ENCODE assay signal across 9 cellular contexts in genomic region chr15:74616996-74617395, GRCh38. TPM values are rescaled to one million over a fixed set of nuclear protein-coding genes. Genes with fewer than 3 reads are reported as not detected.
DNase-seq lines count a peak whose midpoint lies in the region; ATAC-seq, FAIRE-seq and TF ChIP-seq lines count a peak whose summit lies in the region.
"Had no signal": no experiment of that assay in that cellular context is flagged by ENCODE, and none has a peak within 500 bp of the region (broad histone marks: within the 10 kb centered on the region; RNA-seq: fewer than 3 reads in every experiment).

No MANE protein-coding gene starts in this region.

- no peaks in the 10 kb centered on the region for H3K9me3 Mint-ChIP-seq in CD4-positive, alpha-beta memory T cell

- no peak overlapping the region for H2BK12ac ChIP-seq in H1 (ENCODE audit: low read depth, low read length)

- H2BK120ac ChIP-seq in H1 (replicated peaks; ENCODE audit: low read depth, low read length) = no peak overlapping the region

- no peak overlapping the region for H2BK20ac ChIP-seq in H1 (ENCODE audit: low read length)

- H3K27ac ChIP-seq in CD4-positive, alpha-beta memory T cell (ENCODE audit: low read depth, low read length) = peak overlapping the region; percentile 99
- no peak overlapping the region for H3K27ac ChIP-seq in H1 (ENCODE audit: low read depth, low read length)
- H3K27ac ChIP-seq in osteoblast (ENCODE audit: low read depth, low read length) = peak overlapping the region; percentile 88

- H3K18ac ChIP-seq in H1 (ENCODE audit: extremely low read depth, low read length) = no peak overlapping the region

- no peak for ATAC-seq in HG02588 (IDR thresholded peaks at IDR 0.05; ENCODE audit: unreplicated experiment)

- no peak overlapping the region for H3K23ac ChIP-seq in H1 (ENCODE audit: insufficient read length)

- H3K4me3 ChIP-seq in CD4-positive, alpha-beta memory T cell (ENCODE audit: low read length in 2 of 2) = peak overlapping the region; percentile 98 to 100
- H3K4me3 ChIP-seq in H1 (ENCODE audit: extremely low read depth in 1 of 4, insufficient read depth in 2 of 4, low read depth in 3 of 4, low read length in 4 of 4) (peak overlapping the region in 2 of 4 experiments; percentile 80; a peak in 3 of 8 replicates), osteoblast (ENCODE audit: insufficient read depth, low read length) (peak overlapping the region; percentile 87)

- peaks cover 35% of the 10 kb centered on the region for H3K36me3 ChIP-seq in CD4-positive, alpha-beta memory T cell (ENCODE audit: insufficient read depth, low read length)
- peaks cover 7 to 15% (median 9%) of the 10 kb centered on the region in 4 experiments; a peak in 6 of 8 replicates for H3K36me3 ChIP-seq in H1 (ENCODE audit: control insufficient read depth in 2 of 4, insufficient read depth in 4 of 4, low read length in 3 of 4)
- H3K36me3 ChIP-seq in osteoblast (ENCODE audit: insufficient read depth, low read length) = peaks cover 30% of the 10 kb centered on the region

- H4K8ac ChIP-seq in H1 (ENCODE audit: extremely low read depth, insufficient read depth, low read length) = no peak overlapping the region

- H3K27me3 ChIP-seq in CD4-positive, alpha-beta memory T cell (ENCODE audit: insufficient read depth, low read length) = no peaks in the 10 kb centered on the region
- H3K27me3 ChIP-seq in H1 (replicated peaks in 1 of 4; ENCODE audit: control insufficient read depth in 3 of 4, extremely low read depth in 1 of 4, insufficient read depth in 3 of 4, low read length in 3 of 4) (peaks cover 0 to 11% (median 7%) of the 10 kb centered on the region in 4 experiments; a peak in 4 of 7 replicates), osteoblast (ENCODE audit: insufficient read depth, low read length) (peaks cover 4% of the 10 kb centered on the region)

- no peak for TF ChIP-seq POLR2A in H1 (IDR thresholded peaks at IDR 0.05; ENCODE audit: control extremely low read depth in 1 of 2, low read depth in 2 of 2, low read length in 2 of 2)

- H3K4me2 ChIP-seq in H1 (ENCODE audit: insufficient read depth in 1 of 2, low read depth in 2 of 2, low read length in 2 of 2) (peak overlapping the region; percentile 88 to 92), osteoblast (ENCODE audit: insufficient read depth, low read length) (peak overlapping the region; percentile 85)

- H3K14ac ChIP-seq in H1 (ENCODE audit: insufficient read length) = no peak overlapping the region

- H2AK5ac ChIP-seq in H1 (ENCODE audit: low read depth, low read length) = no peak overlapping the region

- intact Hi-C loops in CD4-positive, alpha-beta memory T cell (cut with micrococcal nuclease) = loop anchor here (5.0 kb wide), 2 partner anchors 170 to 585 kb away; partner anchors contain the start of gene C15orf39

- no peak overlapping the region for H2AFZ ChIP-seq in H1 (ENCODE audit: low read length)
- H2AFZ ChIP-seq in osteoblast (ENCODE audit: low read length) = no peak overlapping the region

- peaks cover 17 to 56% of the 10 kb centered on the region in 2 donors for H3K36me3 Mint-ChIP-seq in CD4-positive, alpha-beta memory T cell

- H4K20me1 ChIP-seq in H1 (replicated peaks in 1 of 2; ENCODE audit: control insufficient read depth in 1 of 2, insufficient read depth in 2 of 2, low read length in 2 of 2) (peaks cover 23 to 48% of the 10 kb centered on the region in 2 experiments), osteoblast (ENCODE audit: insufficient read depth, low read length) (peaks cover 54% of the 10 kb centered on the region)

- H3K4me1 ChIP-seq in CD4-positive, alpha-beta memory T cell (ENCODE audit: insufficient read depth, low read length) = peaks cover 47% of the 10 kb centered on the region
- H3K4me1 ChIP-seq in H1 (replicated peaks in 1 of 4; ENCODE audit: control insufficient read depth in 3 of 4, insufficient read depth in 4 of 4, low read length in 3 of 4) (peaks cover 0 to 5% (median 2%) of the 10 kb centered on the region in 4 experiments; a peak in 5 of 7 replicates), osteoblast (ENCODE audit: insufficient read depth, low read length) (peaks cover 21% of the 10 kb centered on the region)

- H3K56ac ChIP-seq in H1 (replicated peaks; ENCODE audit: insufficient read length, low read depth, low read length) = no peak overlapping the region

- no peak overlapping the region for H4K5ac ChIP-seq in H1 (ENCODE audit: insufficient read length, low read depth, low read length)

- no peak for FAIRE-seq in H1 (lab: Jason Lieb, UNC)

- H3K27ac Mint-ChIP-seq in CD4-positive, alpha-beta memory T cell = peak overlapping the region; percentile 94 to 98 (median 97)

- no peak overlapping the region; a peak in 1 of 7 replicates for H3K9ac ChIP-seq in H1 (replicated peaks in 1 of 4; ENCODE audit: extremely low read depth in 1 of 4, low read depth in 3 of 4, low read length in 3 of 4)

- H3K4ac ChIP-seq in H1 (replicated peaks; ENCODE audit: insufficient read length, low read depth, low read length) = no peak overlapping the region

- H2BK15ac ChIP-seq in H1 (ENCODE audit: low read length) = no peak overlapping the region

- H3K79me2 ChIP-seq in H1 (ENCODE audit: control insufficient read depth in 1 of 2, insufficient read depth in 2 of 2, low read length in 2 of 2) (peaks cover 14 to 43% of the 10 kb centered on the region in 2 experiments), osteoblast (ENCODE audit: insufficient read depth, low read length) (peaks cover 68% of the 10 kb centered on the region)

- H3K4me1 Mint-ChIP-seq in CD4-positive, alpha-beta memory T cell = peaks cover 36 to 66% (median 40%) of the 10 kb centered on the region in 4 donors

- TF ChIP-seq RAD21 in H1 (IDR thresholded peaks at IDR 0.05 in 1 of 2, conservative IDR thresholded peaks at IDR 0.05 in 1 of 2; ENCODE audit: low read depth in 2 of 2, low read length in 2 of 2) = no peak

- DNase-seq in CD4-positive, alpha-beta memory T cell = peak in 1 of 5 donors; percentile 43
- DNase-seq in OCI-M1 (lab: John Stamatoyannopoulos, UW) (peak; percentile 16), H1 (ENCODE audit: low read depth in 1 of 2, low spot score in 2 of 2) (no peak), osteoblast (ENCODE audit: insufficient read length, low spot score, missing footprints) (peak; percentile 77), LoVo (ENCODE audit: low spot score) (no peak), occipital lobe (lab: John Stamatoyannopoulos, UW) (no peak)
- no peak for DNase-seq in stimulated activated CD4-positive, alpha-beta T cell treated with anti-CD3 and anti-CD28 coated beads, Interleukin-12 subunit alpha, Interleukin-12 subunit beta, amount 100 ng/mL, for 4 hours
- DNase-seq: NCI-H748 treated with DMSO at 0.1 percent for 48 hours had no signal

- H3K27me3 Mint-ChIP-seq in CD4-positive, alpha-beta memory T cell = no peaks in the 10 kb centered on the region

- H3K4me3 Mint-ChIP-seq in CD4-positive, alpha-beta memory T cell = peak overlapping the region; percentile 91 to 98 (median 94)

- no peak overlapping the region for H2BK5ac ChIP-seq in H1 (ENCODE audit: low read depth, low read length)

- H3K79me1 ChIP-seq in H1 (ENCODE audit: low read depth, low read length) = peaks cover 11% of the 10 kb centered on the region

- no peak for TF ChIP-seq EP300 in H1 (IDR thresholded peaks at IDR 0.05; ENCODE audit: borderline replicate concordance in 1 of 2, low read depth in 2 of 2, low read length in 2 of 2)

- POLR2A ChIA-PET in CD4-positive, alpha-beta memory T cell (lab: Charles Lee; ENCODE audit: partially characterized antibody) = interaction anchor here (1.0 to 6.9 kb wide), 12 partner anchors 15 to 321 kb away, joined by 3 to 68 read pairs (median 9); partner anchors contain the start of genes ARID3B, COX5A, FAM219B and UBL7
- POLR2A ChIA-PET in H1 (lab: Charles Lee; ENCODE audit: partially characterized antibody) = interaction anchor here (0.6 to 4.7 kb wide), 6 partner anchors 9 to 144 kb away, joined by 3 to 38 read pairs (median 4); no protein-coding TSS in a partner anchor

- CTCF ChIA-PET in CD4-positive, alpha-beta memory T cell (lab: Charles Lee; ENCODE audit: partially characterized antibody) = interaction anchor here (1.1 to 8.0 kb wide), 6 partner anchors 15 to 334 kb away, joined by 3 to 84 read pairs (median 5); no protein-coding TSS in a partner anchor
- CTCF ChIA-PET in H1 (lab: Charles Lee; ENCODE audit: partially characterized antibody) = interaction anchor here (0.6 to 37.5 kb wide), 12 partner anchors 9 to 244 kb away, joined by 3 to 1439 read pairs (median 4); partner anchors contain the start of genes CSK and CYP1A2

- TF ChIP-seq CTCF in H1 (IDR thresholded peaks at IDR 0.05; ENCODE audit: control extremely low read depth in 1 of 3, insufficient read depth in 1 of 3, low read depth in 1 of 3, low read length in 3 of 3) (no peak), osteoblast (IDR thresholded peaks at IDR 0.05; ENCODE audit: extremely low read depth, low read depth, low read length) (no peak)

- H3K9me3 ChIP-seq in CD4-positive, alpha-beta memory T cell (ENCODE audit: control insufficient read depth in 1 of 2, low read length in 2 of 2) = no peaks in the 10 kb centered on the region
- H3K9me3 ChIP-seq in H1 (ENCODE audit: insufficient read depth in 2 of 2, low read depth in 1 of 2, low read length in 1 of 2) (no peaks in the 10 kb centered on the region), osteoblast (ENCODE audit: low read depth, low read length) (no peaks in the 10 kb centered on the region)

- no peak overlapping the region for H4K91ac ChIP-seq in H1 (replicated peaks; ENCODE audit: insufficient read length, low read length)

- H3K23me2 ChIP-seq in H1 (ENCODE audit: low read depth, low read length) = peaks cover 16% of the 10 kb centered on the region; the same call in 1 of the 2 replicates

TF ChIP-seq in H1, 55 proteins besides CTCF, POLR2A, EP300 and RAD21 (continues in another document):
- TF ChIP-seq POU5F1 (IDR thresholded peaks at IDR 0.05; ENCODE audit: low read depth, low read length) (no peak), TBP (IDR thresholded peaks at IDR 0.05; ENCODE audit: low read depth, low read length) (no peak)
- TF ChIP-seq, protein P1, sequence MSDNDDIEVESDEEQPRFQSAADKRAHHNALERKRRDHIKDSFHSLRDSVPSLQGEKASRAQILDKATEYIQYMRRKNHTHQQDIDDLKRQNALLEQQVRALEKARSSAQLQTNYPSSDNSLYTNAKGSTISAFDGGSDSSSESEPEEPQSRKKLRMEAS (IDR thresholded peaks at IDR 0.05) = no peak

RNA-seq across cellular contexts. Expression of gene CLK3, which starts 1.4 kb away (rescaled TPM):
- 100 to 1,000 TPM; 163 to 167 TPM for total RNA-seq in CD4-positive, alpha-beta memory T cell
- polyA plus RNA-seq in CD4-positive, alpha-beta memory T cell = 10 to 100 TPM; 59.1 to 94.1 TPM
- total RNA-seq in H1 (2021; fragmentation: NEBNext Ultra II Directional; extraction: Animal tissue kit (Norgen Biotek cat#: 25700)) = 42.4 and 43.5 TPM in 2 replicates
- 67.3 and 75.6 TPM in 2 replicates for polyA plus RNA-seq in H1 (2011; rRNA removed)
- polyA plus RNA-seq in H1 (2011; cell fraction: cytosol; rRNA removed) = 75.7 TPM
- 149 TPM for polyA plus RNA-seq in H1 (2011; cell fraction: nucleus; rRNA removed)
- polyA plus RNA-seq in H1 (2012, experiment 1 of 2) = 40.8 to 48.1 TPM (median 45.6 TPM) in 4 replicates
- 24.6 TPM for polyA plus RNA-seq in H1 (2012, experiment 2 of 2)
- polyA plus RNA-seq in H1 (2013, experiment 1 of 2) = 37.3 TPM
- polyA plus RNA-seq in H1 (2013, experiment 2 of 2) = 36.4 TPM
- polyA minus RNA-seq in H1 (2011; rRNA and poly(A)+ RNA removed) = 48.8 and 72.9 TPM in 2 replicates
- 24.0 TPM for polyA minus RNA-seq in H1 (2011; cell fraction: cytosol; rRNA and poly(A)+ RNA removed)
- polyA minus RNA-seq in H1 (2011; cell fraction: nucleus; rRNA and poly(A)+ RNA removed) = 91.8 TPM
- total RNA-seq in osteoblast = 42.7 and 47.0 TPM in 2 replicates
- 27.0 TPM for total RNA-seq in occipital lobe

Comparison
In these comparisons a context has a peak if more than half of its experiments do, and no peak if none do; other contexts are left out.
1. DNase-seq: peak in OCI-M1 (single experiment) and osteoblast (single experiment); none in H1 (0 of 2), LoVo (single experiment), stimulated activated CD4-positive, alpha-beta T cell treated with anti-CD3 and anti-CD28 coated beads, Interleukin-12 subunit alpha, Interleukin-12 subunit beta, amount 100 ng/mL, for 4 hours (single experiment) and occipital lobe (single experiment).